In genomic region chr21:36695671-36696389, GRCh38 we compare ENCODE assay signal across 3 cellular contexts.
TF ChIP-seq lines count a peak whose summit lies in the region.

No MANE protein-coding gene starts in this region.

TF ChIP-seq in SK-N-SH, 30 proteins besides CTCF, POLR2A, EP300 and RAD21 (continued from another document and continues in another):
- no peak for TF ChIP-seq IRF3 (IDR thresholded peaks at IDR 0.05; ENCODE audit: low read depth, low read length)
- TF ChIP-seq MEF2A (IDR thresholded peaks at IDR 0.05; ENCODE audit: borderline replicate concordance, low read depth): no peak
- no peak for TF ChIP-seq GABPA (IDR thresholded peaks at IDR 0.05; ENCODE audit: low read depth)
- no peak for TF ChIP-seq PBX3 (IDR thresholded peaks at IDR 0.05)
- TF ChIP-seq USF2 (IDR thresholded peaks at IDR 0.05; ENCODE audit: borderline replicate concordance, low read depth, low read length): no peak
- no peak for TF ChIP-seq NRF1 (IDR thresholded peaks at IDR 0.05; ENCODE audit: low read depth, low read length)
- no peak for TF ChIP-seq JUND (IDR thresholded peaks at IDR 0.05)
- no peak for TF ChIP-seq FOSL2 (IDR thresholded peaks at IDR 0.05; ENCODE audit: borderline replicate concordance, low read depth)
- TF ChIP-seq FOXM1 (IDR thresholded peaks at IDR 0.05; ENCODE audit: low read depth): no peak
- no peak for TF ChIP-seq RFX5 (IDR thresholded peaks at IDR 0.05; ENCODE audit: low read length)
- no peak for TF ChIP-seq TCF12 (IDR thresholded peaks at IDR 0.05)
- TF ChIP-seq ELF1 (IDR thresholded peaks at IDR 0.05): no peak
- TF ChIP-seq REST (IDR thresholded peaks at IDR 0.05; ENCODE audit: low read depth, low read length): no peak
- TF ChIP-seq MXI1 (IDR thresholded peaks at IDR 0.05; ENCODE audit: low read depth, low read length): no peak

TF ChIP-seq in SK-N-SH treated with all-trans-retinoic acid at 6 μM for 48 hours, 23 proteins besides CTCF, POLR2A, EP300 and RAD21 (continued from another document):
- TF ChIP-seq PATZ1 (CRISPR knock-in tag; IDR thresholded peaks at IDR 0.05; ENCODE audit: borderline replicate concordance) (no peak), ARNTL (CRISPR knock-in tag; IDR thresholded peaks at IDR 0.05; ENCODE audit: borderline replicate concordance, low read depth) (no peak), TSHZ2 (CRISPR knock-in tag; IDR thresholded peaks at IDR 0.05) (no peak), SNAI2 (CRISPR knock-in tag; IDR thresholded peaks at IDR 0.05) (no peak)

TF ChIP-seq in GM23338, 12 proteins besides CTCF, POLR2A, EP300 and RAD21:
- TF ChIP-seq REST (IDR thresholded peaks at IDR 0.05; ENCODE audit: unreplicated experiment) (no peak), EZH2 (IDR thresholded peaks at IDR 0.05; ENCODE audit: low read depth, unreplicated experiment) (peak; percentile 66), ZNF331 (CRISPR knock-in tag; IDR thresholded peaks at IDR 0.05; ENCODE audit: low read depth) (no peak), NANOG (IDR thresholded peaks at IDR 0.05; ENCODE audit: borderline replicate concordance) (no peak)
